15 cellular contexts compared by ENCODE assay signal in genomic region chr12:21637985-21638891, GRCh38. TPM values are rescaled to one million over a fixed set of nuclear protein-coding genes. Genes with fewer than 3 reads are reported as not detected.
DNase-seq lines count a peak whose midpoint lies in the region; ATAC-seq and TF ChIP-seq lines count a peak whose summit lies in the region.
"Had no signal": no experiment of that assay in that cellular context is flagged by ENCODE, and none has a peak within 500 bp of the region (broad histone marks: within the 10 kb centered on the region; RNA-seq: fewer than 3 reads in every experiment).

No MANE protein-coding gene starts in this region.

- H3K79me2 ChIP-seq in H9 (ENCODE audit: insufficient read depth, low read length) = no peaks in the 10 kb centered on the region

- H4K5ac ChIP-seq in H9 (ENCODE audit: insufficient read length, low read depth, low read length) = no peak overlapping the region

- no peak overlapping the region for H2AFZ ChIP-seq in H9 (ENCODE audit: low read length)

- no peak overlapping the region for H4K8ac ChIP-seq in H9 (replicated peaks; ENCODE audit: insufficient read length, low read depth, low read length)

- no CpG with 5 or more reads among the region's 1 CpG for WGBS in H9 (ENCODE audit: extremely low coverage, insufficient read length, low lambda C conversion rate)

- no peak overlapping the region for H2BK5ac ChIP-seq in H9 (ENCODE audit: insufficient read length, low read length)

- no peaks in the 10 kb centered on the region for H3K27me3 ChIP-seq in H9 (ENCODE audit: insufficient read depth, low read length)
- H3K27me3 ChIP-seq in muscle layer of duodenum (ENCODE audit: low read depth, low read length) = no peaks in the 10 kb centered on the region
- H3K27me3 ChIP-seq: Peyer's patch, tibial artery had no signal

- H4K91ac ChIP-seq in H9 (ENCODE audit: insufficient read length, low read depth, low read length) = no peak overlapping the region

- H3K27me3 Mint-ChIP-seq in H9 (ENCODE audit: low read depth) = no peaks in the 10 kb centered on the region

- peak overlapping the region in 2 of 3 experiments; percentile 67 to 81; a peak in 3 of 7 replicates for H3K27ac Mint-ChIP-seq in H9

- no peaks in the 10 kb centered on the region; a peak in 2 of 4 replicates for H3K4me1 Mint-ChIP-seq in H9

- peaks cover 40 to 49% of the 10 kb centered on the region in 2 donors for H3K36me3 ChIP-seq in muscle layer of duodenum (ENCODE audit: control insufficient read depth in 1 of 2, insufficient read depth in 2 of 2, low read length in 2 of 2)

- no peaks in the 10 kb centered on the region for H4K20me1 ChIP-seq in H9 (ENCODE audit: control insufficient read depth, insufficient read depth, insufficient read length)

- no peaks in the 10 kb centered on the region for H3K79me1 ChIP-seq in H9 (ENCODE audit: insufficient read depth, low read depth, low read length, poor library complexity, severe bottlenecking)

- H3T11ph ChIP-seq in H9 (ENCODE audit: low read length) = no peak overlapping the region

- H3K4me2 ChIP-seq in H9 (ENCODE audit: insufficient read depth, insufficient read length, low read length) = no peak overlapping the region

- no peak overlapping the region for H3K9ac ChIP-seq in H9 (ENCODE audit: extremely low read depth, insufficient read length, low read length)

- no peaks in the 10 kb centered on the region for H3K9me3 Mint-ChIP-seq in H9

- no peak overlapping the region for H3K18ac ChIP-seq in H9 (ENCODE audit: insufficient read length, low read depth, low read length)

- H2BK120ac ChIP-seq in H9 (ENCODE audit: low read depth, low read length, poor library complexity, severe bottlenecking) = no peak overlapping the region

- no peak overlapping the region for H2BK12ac ChIP-seq in H9 (ENCODE audit: insufficient read length, low read depth, low read length)

- no peak overlapping the region for H2BK20ac ChIP-seq in H9 (ENCODE audit: low read depth, low read length, poor library complexity, severe bottlenecking)

- no peak overlapping the region for H2AK5ac ChIP-seq in H9 (ENCODE audit: insufficient read length, low read length)

- H3K4me3 ChIP-seq in muscle layer of duodenum (ENCODE audit: low read depth in 1 of 2, low read length in 2 of 2) = no peak overlapping the region
- H3K4me3 ChIP-seq: GM12878, Peyer's patch, tibial artery had no signal

- TF ChIP-seq CTCF in H9 (conservative IDR thresholded peaks at IDR 0.05) = no peak

- H3K4me1 ChIP-seq in H9 (ENCODE audit: insufficient read depth, low read length) (no peaks in the 10 kb centered on the region), muscle layer of duodenum (ENCODE audit: control insufficient read depth in 1 of 2, insufficient read depth in 2 of 2, low read length in 2 of 2) (peaks cover 0 to 4% of the 10 kb centered on the region in 2 donors)
- H3K4me1 ChIP-seq: Peyer's patch had no signal

- no peak overlapping the region for H2BK15ac ChIP-seq in H9 (ENCODE audit: low read depth, low read length)

- ATAC-seq in HG03135 (IDR thresholded peaks at IDR 0.05; ENCODE audit: unreplicated experiment) = no peak
- ATAC-seq: GM12878 had no signal

- no peaks in the 10 kb centered on the region for H3K23me2 ChIP-seq in H9 (ENCODE audit: insufficient read length, low read depth, low read length, poor library complexity, severe bottlenecking)

- no peak overlapping the region for H3K4me3 Mint-ChIP-seq in H9

- no peak overlapping the region for H3K14ac ChIP-seq in H9 (ENCODE audit: insufficient read depth, low read length)

- no peak overlapping the region for H3K23ac ChIP-seq in H9 (ENCODE audit: insufficient read length, low read depth, low read length)

- H3K4ac ChIP-seq in H9 (ENCODE audit: low read depth, low read length) = no peak overlapping the region

- H3K9me3 ChIP-seq in H9 (ENCODE audit: control insufficient read depth, low read depth, low read length) (no peaks in the 10 kb centered on the region), muscle layer of duodenum (ENCODE audit: control insufficient read depth in 1 of 2, low read length in 2 of 2) (no peaks in the 10 kb centered on the region)
- H3K9me3 ChIP-seq: Peyer's patch, tibial artery had no signal

- H3K27ac ChIP-seq in H9 (ENCODE audit: insufficient read length, low read depth, low read length) = no peak overlapping the region
- H3K27ac ChIP-seq in muscle layer of duodenum (ENCODE audit: low read length) = peak overlapping the region; percentile 20
- H3K27ac ChIP-seq: epithelial cell of prostate, Peyer's patch, tibial artery had no signal

- DNase-seq in NCI-H2029 (lab: John Stamatoyannopoulos, UW) (peak; percentile 2), NCI-H2029 treated with DMSO at 0.1 percent for 48 hours (lab: John Stamatoyannopoulos, UW) (no peak), H9 (no peak), amniotic epithelial cell (ENCODE audit: low read depth) (peak; percentile 25), NCI-H345 treated with DMSO at 0.1 percent for 48 hours (lab: John Stamatoyannopoulos, UW; ENCODE audit: unreplicated experiment) (no peak), NOMO-1 treated with dmso at 0.1 percent for 144 hours (lab: John Stamatoyannopoulos, UW; ENCODE audit: unreplicated experiment) (no peak)
- DNase-seq: 8988T, HCEC 1CT, Peyer's patch, tibial artery had no signal

- H3K56ac ChIP-seq in H9 (ENCODE audit: insufficient read length, low read depth, low read length) = no peak overlapping the region

- peaks cover 57 to 80% (median 80%) of the 10 kb centered on the region in 3 experiments for H3K36me3 Mint-ChIP-seq in H9 (ENCODE audit: insufficient read depth in 1 of 3, low read depth in 3 of 3)

RNA-seq across cellular contexts. Expression of gene LDHB, which starts 19.4 kb away (rescaled TPM):
- 1,343 and 1,353 TPM in 2 replicates for total RNA-seq in H9 (2021)

RNA-seq across cellular contexts. Expression of gene GYS2, which starts 33.6 kb away (rescaled TPM):
- total RNA-seq in H9 (2021) = not detected in 2 replicates
- total RNA-seq: GM12878, Peyer's patch, skeletal muscle tissue had no signal

Comparison
In these comparisons a context has a peak if more than half of its experiments do, and no peak if none do; other contexts are left out.
1. DNase-seq: peak in NCI-H2029 (single experiment) and amniotic epithelial cell (single experiment); none in NCI-H2029 treated with DMSO at 0.1 percent for 48 hours (single experiment), H9 (single experiment), NCI-H345 treated with DMSO at 0.1 percent for 48 hours (single experiment) and NOMO-1 treated with dmso at 0.1 percent for 144 hours (single experiment).